In the genomic region with DNA sequence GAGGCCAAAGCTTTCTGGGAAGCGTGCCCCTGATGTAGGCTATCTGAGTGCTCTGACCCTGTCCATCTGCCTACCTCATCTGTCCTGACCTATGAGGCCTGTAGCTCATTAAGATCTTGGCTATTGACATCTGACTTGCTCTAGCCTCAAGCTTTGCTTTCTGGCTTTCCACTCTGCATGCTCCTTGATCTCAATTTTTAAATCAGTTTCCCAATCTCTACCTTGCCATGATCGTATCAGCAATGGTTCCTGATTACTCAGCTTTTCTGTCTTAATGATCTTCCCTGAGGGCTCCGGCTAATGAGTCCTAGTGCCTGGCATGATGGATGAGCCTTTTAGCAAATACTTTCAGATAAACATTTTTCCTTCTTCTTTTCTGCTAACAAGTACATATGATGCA, we compare ENCODE assay signal across 12 cellular contexts.
DNase-seq lines count a peak whose midpoint lies in the region; ATAC-seq and TF ChIP-seq lines count a peak whose summit lies in the region.
"Had no signal": no experiment of that assay in that cellular context is flagged by ENCODE, and none has a peak within 500 bp of the region (broad histone marks: within the 10 kb centered on the region; RNA-seq: fewer than 3 reads in every experiment).

No MANE protein-coding gene starts in this region.

- no peaks in the 10 kb centered on the region for H3K27me3 Mint-ChIP-seq in mesothelial cell of epicardium (ENCODE audit: low read depth)
- no peaks in the 10 kb centered on the region for H3K27me3 Mint-ChIP-seq in type B pancreatic cell
- H3K27me3 Mint-ChIP-seq: CD8-positive, alpha-beta memory T cell had no signal

- H3K9me3 Mint-ChIP-seq in mesothelial cell of epicardium (peaks cover 8% of the 10 kb centered on the region), type B pancreatic cell (peaks cover 11% of the 10 kb centered on the region)

- TF ChIP-seq CTCF in mesothelial cell of epicardium (IDR thresholded peaks at IDR 0.05; ENCODE audit: unreplicated experiment) (no peak), type B pancreatic cell (conservative IDR thresholded peaks at IDR 0.05) (no peak)

- no peak for ATAC-seq in GM18517 (IDR thresholded peaks at IDR 0.05; ENCODE audit: unreplicated experiment)
- ATAC-seq: HCT116, K562 had no signal

- H3K36me3 Mint-ChIP-seq in mesothelial cell of epicardium = no peaks in the 10 kb centered on the region
- peaks cover 3% of the 10 kb centered on the region for H3K36me3 Mint-ChIP-seq in type B pancreatic cell
- H3K36me3 Mint-ChIP-seq: CD8-positive, alpha-beta memory T cell had no signal

- H3K27ac Mint-ChIP-seq in mesothelial cell of epicardium (peak overlapping the region; percentile 17), type B pancreatic cell (peak overlapping the region; percentile 7)
- H3K27ac Mint-ChIP-seq: CD8-positive, alpha-beta memory T cell had no signal

- DNase-seq in DMS 273 (lab: John Stamatoyannopoulos, UW; ENCODE audit: unreplicated experiment) (peak; percentile 2), DMS 273 treated with DMSO at 0.1 percent for 48 hours (lab: John Stamatoyannopoulos, UW) (no peak), SK-N-DZ (ENCODE audit: low spot score) (peak; percentile 54), mesothelial cell of epicardium (ENCODE audit: low spot score in 2 of 2, unreplicated experiment in 2 of 2) (no peak), type B pancreatic cell (ENCODE audit: extremely low spot score, unreplicated experiment) (no peak), HUDEP-2 (lab: John Stamatoyannopoulos, UW; ENCODE audit: unreplicated experiment in 76 of 76) (no peak), HuH-7 (ENCODE audit: low spot score) (no peak)
- DNase-seq: CD8-positive, alpha-beta memory T cell; DMS79 had no signal

- H3K4me3 Mint-ChIP-seq in mesothelial cell of epicardium (no peak overlapping the region), type B pancreatic cell (no peak overlapping the region)
- H3K4me3 Mint-ChIP-seq: CD8-positive, alpha-beta memory T cell had no signal

- H3K4me1 Mint-ChIP-seq in mesothelial cell of epicardium (peaks cover 51% of the 10 kb centered on the region), type B pancreatic cell (ENCODE audit: unreplicated experiment) (peaks cover 19% of the 10 kb centered on the region)
- H3K4me1 Mint-ChIP-seq: CD8-positive, alpha-beta memory T cell had no signal

Comparison
In these comparisons a context has a peak if more than half of its experiments do, and no peak if none do; other contexts are left out.
1. DNase-seq: peak in DMS 273 (single experiment) and SK-N-DZ (single experiment); none in DMS 273 treated with DMSO at 0.1 percent for 48 hours (single experiment), mesothelial cell of epicardium (0 of 2), type B pancreatic cell (single experiment), HUDEP-2 (0 of 76) and HuH-7 (single experiment).